Comparison of ENCODE assay signal across 8 cellular contexts in the genomic region with DNA sequence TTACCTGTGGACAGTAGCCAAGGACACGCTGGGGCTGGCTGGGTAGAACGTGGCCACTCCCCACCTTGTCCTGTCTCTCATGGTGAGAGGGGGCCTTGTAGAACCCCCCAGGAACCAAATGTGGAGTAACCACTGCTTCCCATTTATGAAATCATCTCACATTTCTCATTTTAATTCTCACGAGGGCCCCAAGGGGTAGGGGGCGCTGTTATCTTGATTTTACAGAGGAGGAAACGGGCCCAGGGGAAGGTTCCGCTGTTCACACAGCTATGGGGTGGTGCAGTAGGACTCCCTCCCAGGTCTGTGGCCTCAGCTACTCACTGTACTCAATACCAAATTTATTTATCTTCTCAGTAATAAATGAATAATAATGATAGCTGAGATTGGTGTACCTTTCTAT. TPM values are rescaled to one million over a fixed set of nuclear protein-coding genes. Genes with fewer than 3 reads are reported as not detected.
A peak's percentile ranks its signal among the peaks of the same experiment; 100 is the strongest.
DNase-seq lines count a peak whose midpoint lies in the region; ATAC-seq and TF ChIP-seq lines count a peak whose summit lies in the region.

No MANE protein-coding gene starts in this region.

- no peaks in the 10 kb centered on the region for H3K9me3 ChIP-seq in tibial nerve

- H3K4me3 ChIP-seq in HL-60 (replicated peaks; ENCODE audit: insufficient read depth, low read length) (no peak overlapping the region), cardiac fibroblast (replicated peaks in 1 of 2; ENCODE audit: low read depth in 2 of 2, low read length in 2 of 2) (no peak overlapping the region), tibial nerve (no peak overlapping the region)

- H3K36me3 ChIP-seq in tibial nerve = no peaks in the 10 kb centered on the region

- ATAC-seq in HG03439 (IDR thresholded peaks at IDR 0.05; ENCODE audit: unreplicated experiment) = no peak
- no peak for ATAC-seq in GM21526 (IDR thresholded peaks at IDR 0.05; ENCODE audit: low FRiP score, unreplicated experiment)

- DNase-seq in AG09319 (ENCODE audit: extremely low read depth, low read depth) (no peak), HL-60 (ENCODE audit: low read depth in 1 of 2, low spot score in 1 of 2) (peak; percentile 33 to 81), cardiac fibroblast (ENCODE audit: low read depth in 2 of 2) (peak; percentile 14 to 47), mucosa of gallbladder (ENCODE audit: low spot score) (peak; percentile 42), tibial nerve (ENCODE audit: low spot score in 2 of 2) (peak; percentile 37 to 76)
- DNase-seq in activated CD4-positive, CD25-positive, alpha-beta regulatory T cell (lab: John Stamatoyannopoulos, UW) = peak; percentile 19 to 70 (median 54)

- 43 to 44% methylated on average over 6 of the region's 6 CpGs for WGBS in tibial nerve, 2 donors

- TF ChIP-seq POLR2A in tibial nerve (IDR thresholded peaks at IDR 0.05) = no peak

- peaks cover 0 to 1% (median 0%) of the 10 kb centered on the region in 4 donors for H3K4me1 ChIP-seq in tibial nerve

- H3K27ac ChIP-seq in HL-60 (replicated peaks) (no peak overlapping the region), tibial nerve (no peak overlapping the region)

- TF ChIP-seq EP300 in tibial nerve (IDR thresholded peaks at IDR 0.05) = no peak

- peak; percentile 28 for TF ChIP-seq CTCF in AG09319 (IDR thresholded peaks at IDR 0.05; ENCODE audit: low read depth, low read length)
- TF ChIP-seq CTCF in HL-60 (IDR thresholded peaks at IDR 0.05; ENCODE audit: insufficient read depth, low read length) = peak; percentile 39
- TF ChIP-seq CTCF in cardiac fibroblast (IDR thresholded peaks at IDR 0.05; ENCODE audit: low read depth, low read length) = peak; percentile 39
- no peak for TF ChIP-seq CTCF in tibial nerve (IDR thresholded peaks at IDR 0.05)

- H3K27me3 ChIP-seq in HL-60 (ENCODE audit: insufficient read depth, poor library complexity, severe bottlenecking) = no peaks in the 10 kb centered on the region
- peaks cover 0 to 7% of the 10 kb centered on the region in 2 donors for H3K27me3 ChIP-seq in tibial nerve

RNA-seq across cellular contexts. Expression of gene SMPDL3B, which starts 5.5 kb away (rescaled TPM):
- total RNA-seq in mucosa of gallbladder (7.0 TPM), tibial nerve (not detected)

RNA-seq across cellular contexts. Expression of gene XKR8, which starts 19.5 kb away (rescaled TPM):
- total RNA-seq in mucosa of gallbladder = 10.9 TPM
- 1 to 10 TPM; 5.1 to 7.5 (median 7.3) TPM for total RNA-seq in tibial nerve

RNA-seq across cellular contexts. Expression of gene RPA2, which starts 25.9 kb away (rescaled TPM):
- total RNA-seq in mucosa of gallbladder (25.6 TPM), tibial nerve (10 to 100 TPM; 16.7 to 37.4 (median 26.1) TPM)

Comparison
In these comparisons a context has a peak if more than half of its experiments do, and no peak if none do; other contexts are left out.
1. CTCF ChIP-seq: peak in AG09319 (single experiment), HL-60 (single experiment) and cardiac fibroblast (single experiment); none in tibial nerve (0 of 5).